1 cellular context compared by ENCODE assay signal in the genomic region with DNA sequence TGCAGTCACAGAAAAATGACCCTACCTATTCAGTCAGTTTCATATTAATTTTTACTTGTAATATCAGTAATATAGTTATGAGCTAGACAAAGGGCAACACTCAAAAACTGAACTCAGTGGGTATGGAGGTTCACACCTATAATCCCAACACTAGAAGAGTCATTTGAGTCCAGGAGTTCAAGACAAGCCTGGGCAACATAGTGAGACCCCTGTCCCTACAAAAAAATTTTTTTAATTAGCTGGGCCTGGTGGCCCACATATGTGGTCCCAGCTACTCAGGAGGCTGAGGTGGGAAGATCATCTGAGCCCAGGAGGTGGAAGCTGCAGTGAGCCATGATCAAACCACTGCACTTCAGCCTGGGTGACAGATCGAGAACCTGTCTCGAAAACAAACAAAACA.
TF ChIP-seq lines count a peak whose summit lies in the region.

No MANE protein-coding gene starts in this region.

TF ChIP-seq in GM12878, 131 proteins besides CTCF, POLR2A, EP300 and RAD21 (continued from another document):
- TF ChIP-seq, protein P1, sequence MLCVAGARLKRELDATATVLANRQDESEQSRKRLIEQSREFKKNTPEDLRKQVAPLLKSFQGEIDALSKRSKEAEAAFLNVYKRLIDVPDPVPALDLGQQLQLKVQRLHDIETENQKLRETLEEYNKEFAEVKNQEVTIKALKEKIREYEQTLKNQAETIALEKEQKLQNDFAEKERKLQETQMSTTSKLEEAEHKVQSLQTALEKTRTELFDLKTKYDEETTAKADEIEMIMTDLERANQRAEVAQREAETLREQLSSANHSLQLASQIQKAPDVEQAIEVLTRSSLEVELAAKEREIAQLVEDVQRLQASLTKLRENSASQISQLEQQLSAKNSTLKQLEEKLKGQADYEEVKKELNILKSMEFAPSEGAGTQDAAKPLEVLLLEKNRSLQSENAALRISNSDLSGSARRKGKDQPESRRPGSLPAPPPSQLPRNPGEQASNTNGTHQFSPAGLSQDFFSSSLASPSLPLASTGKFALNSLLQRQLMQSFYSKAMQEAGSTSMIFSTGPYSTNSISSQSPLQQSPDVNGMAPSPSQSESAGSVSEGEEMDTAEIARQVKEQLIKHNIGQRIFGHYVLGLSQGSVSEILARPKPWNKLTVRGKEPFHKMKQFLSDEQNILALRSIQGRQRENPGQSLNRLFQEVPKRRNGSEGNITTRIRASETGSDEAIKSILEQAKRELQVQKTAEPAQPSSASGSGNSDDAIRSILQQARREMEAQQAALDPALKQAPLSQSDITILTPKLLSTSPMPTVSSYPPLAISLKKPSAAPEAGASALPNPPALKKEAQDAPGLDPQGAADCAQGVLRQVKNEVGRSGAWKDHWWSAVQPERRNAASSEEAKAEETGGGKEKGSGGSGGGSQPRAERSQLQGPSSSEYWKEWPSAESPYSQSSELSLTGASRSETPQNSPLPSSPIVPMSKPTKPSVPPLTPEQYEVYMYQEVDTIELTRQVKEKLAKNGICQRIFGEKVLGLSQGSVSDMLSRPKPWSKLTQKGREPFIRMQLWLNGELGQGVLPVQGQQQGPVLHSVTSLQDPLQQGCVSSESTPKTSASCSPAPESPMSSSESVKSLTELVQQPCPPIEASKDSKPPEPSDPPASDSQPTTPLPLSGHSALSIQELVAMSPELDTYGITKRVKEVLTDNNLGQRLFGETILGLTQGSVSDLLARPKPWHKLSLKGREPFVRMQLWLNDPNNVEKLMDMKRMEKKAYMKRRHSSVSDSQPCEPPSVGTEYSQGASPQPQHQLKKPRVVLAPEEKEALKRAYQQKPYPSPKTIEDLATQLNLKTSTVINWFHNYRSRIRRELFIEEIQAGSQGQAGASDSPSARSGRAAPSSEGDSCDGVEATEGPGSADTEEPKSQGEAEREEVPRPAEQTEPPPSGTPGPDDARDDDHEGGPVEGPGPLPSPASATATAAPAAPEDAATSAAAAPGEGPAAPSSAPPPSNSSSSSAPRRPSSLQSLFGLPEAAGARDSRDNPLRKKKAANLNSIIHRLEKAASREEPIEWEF (IDR thresholded peaks at IDR 0.05; ENCODE audit: insufficient replicate concordance, low read depth, low read length) = no peak
TF ChIP-seq in GM12878: peak in this region for 0.
